In genomic region chr1:11502516-11502915, GRCh38 we compare ENCODE assay signal across 28 cellular contexts. TPM values are rescaled to one million over a fixed set of nuclear protein-coding genes. Genes with fewer than 3 reads are reported as not detected.
"Had no signal": no experiment of that assay in that cellular context is flagged by ENCODE, and none has a peak within 500 bp of the region (broad histone marks: within the 10 kb centered on the region; RNA-seq: fewer than 3 reads in every experiment).

No MANE protein-coding gene starts in this region.

- H3K27me3 ChIP-seq: colonic mucosa, hepatocyte, right atrium auricular region, uterus had no signal

- H3K27ac Mint-ChIP-seq: dendritic cell treated with granulocyte-macrophage colony-stimulating factor and Interleukin-4, amounts not matched to agents 40 ng/mL and 50 ng/mL, for 4 days; endodermal cell; naive thymus-derived CD4-positive, alpha-beta T cell; stimulated activated naive B cell treated with anti-CD40 and anti-IgM and Interleukin-4, amounts not matched to agents 10 μg/mL and 1 μg/mL and 100 μg/mL, for 72 hours; stimulated activated naive CD8-positive, alpha-beta T cell treated with anti-CD3 and anti-CD28 coated beads, Interleukin-15, Interleukin-2, amounts not matched to agents 100 ng/mL and 50 ng/mL, for 24 hours had no signal

- H3K27ac ChIP-seq: colonic mucosa, epithelial cell of prostate, gastrocnemius medialis, hepatocyte, neutrophil, parathyroid adenoma, prostate gland, right atrium auricular region, skin epidermis, spleen, thoracic aorta, tibial nerve, upper lobe of left lung, uterus had no signal

- H3K4me1 ChIP-seq: colonic mucosa, gastrocnemius medialis, parathyroid adenoma, prostate gland, right atrium auricular region, spleen, tibial nerve, uterus had no signal

- ATAC-seq: esophagus mucosa; gastrocnemius medialis; left lobe of liver; naive thymus-derived CD4-positive, alpha-beta T cell; stimulated activated naive B cell treated with anti-CD40 and anti-IgM and Interleukin-4, amounts not matched to agents 10 μg/mL and 1 μg/mL and 100 μg/mL, for 72 hours had no signal

- H3K4me3 ChIP-seq: colonic mucosa, gastrocnemius medialis, hepatocyte, lung, prostate gland, skin epidermis, thoracic aorta, tibial nerve, uterus had no signal

- H3K9me3 ChIP-seq: colonic mucosa, prostate gland had no signal

- H3K4me3 Mint-ChIP-seq: dendritic cell treated with granulocyte-macrophage colony-stimulating factor and Interleukin-4, amounts not matched to agents 40 ng/mL and 50 ng/mL, for 4 days; endodermal cell; stimulated activated naive CD8-positive, alpha-beta T cell treated with anti-CD3 and anti-CD28 coated beads, Interleukin-15, Interleukin-2, amounts not matched to agents 100 ng/mL and 50 ng/mL, for 24 hours had no signal

- H3K4me2 ChIP-seq: hepatocyte had no signal

- H3K36me3 ChIP-seq: colonic mucosa, gastrocnemius medialis, neutrophil, prostate gland, right atrium auricular region, spleen, thoracic aorta, tibial nerve, upper lobe of left lung, uterus had no signal

- DNase-seq: colonic mucosa; effector CD8-positive, alpha-beta T cell; endodermal cell; foreskin fibroblast; gastrocnemius medialis; kidney; mesenchymal stem cell; midbrain; naive thymus-derived CD4-positive, alpha-beta T cell; spleen; stimulated activated CD4-positive, alpha-beta T cell treated with anti-CD3 and anti-CD28 coated beads, Interleukin-4, amount 100 ng/mL, for 4 hours; stimulated activated naive B cell treated with anti-CD40 and anti-IgM and Interleukin-4, amounts not matched to agents 10 μg/mL and 1 μg/mL and 100 μg/mL, for 72 hours; uterus had no signal

- H3K9ac ChIP-seq: parathyroid adenoma had no signal

- H2AFZ ChIP-seq: hepatocyte, parathyroid adenoma had no signal

- H3K79me2 ChIP-seq: hepatocyte, parathyroid adenoma had no signal

RNA-seq across cellular contexts. Expression of gene DISP3, which starts 23.6 kb away (rescaled TPM):
- total RNA-seq: esophagus mucosa, gastrocnemius medialis, left lobe of liver, thoracic aorta had no signal
- polyA plus RNA-seq: hepatocyte had no signal
